ENCODE assay signal across 2 cellular contexts in genomic region chr1:199839608-199840007, GRCh38.
A peak's percentile ranks its signal among the peaks of the same experiment; 100 is the strongest.
DNase-seq lines count a peak whose midpoint lies in the region; ATAC-seq, FAIRE-seq and TF ChIP-seq lines count a peak whose summit lies in the region.
"Not testable (repeated sequence)": the region's sequence is repeated elsewhere in the genome, so short reads cannot be mapped to it uniquely, and the experiment has no call there.

No MANE protein-coding gene starts in this region.

- not testable (repeated sequence) for H3K36me3 ChIP-seq in HEK293 (ENCODE audit: control insufficient read depth in 2 of 2, insufficient read depth in 1 of 2, low read length in 2 of 2)

- not testable (repeated sequence) for H3K27ac ChIP-seq in A549; HEK293 (ENCODE audit: extremely low read depth, low read depth, low read length)

- POLR2A ChIA-PET in A549 (lab: Yijun Ruan, JAX); HEK293 (lab: Yijun Ruan, JAX): not testable (repeated sequence)

- DNase-seq in A549 (ENCODE audit: low read depth in 1 of 2, low spot score in 1 of 2): not testable (repeated sequence)

- not testable (repeated sequence) for TF ChIP-seq CTCF in A549 (IDR thresholded peaks at IDR 0.05); HEK293 (tag by site-specific recombination; IDR thresholded peaks at IDR 0.05)

- not testable (repeated sequence) for TF ChIP-seq EP300 in A549 (IDR thresholded peaks at IDR 0.05)

- WGBS in A549 (ENCODE audit: missing lambda C conversion rate): 97% methylated on average over 8 of the region's 8 CpGs

- not testable (repeated sequence) for FAIRE-seq in A549 (lab: Jason Lieb, UNC)

- not testable (repeated sequence) for TF ChIP-seq RAD21 in A549 (conservative IDR thresholded peaks at IDR 0.05 in 1 of 2, IDR thresholded peaks at IDR 0.05 in 1 of 2)

- not testable (repeated sequence) for H3K4me2 ChIP-seq in A549

- ATAC-seq in A549: not testable (repeated sequence)

- CTCF ChIA-PET in A549 (lab: Yijun Ruan, JAX): interaction anchor here (0.7 kb wide), 1 partner anchor 140 kb away, joined by 4 read pairs; no protein-coding TSS in a partner anchor
- CTCF ChIA-PET in HEK293 (lab: Yijun Ruan, JAX): not testable (repeated sequence)

- not testable (repeated sequence) for TF ChIP-seq POLR2A in A549 (IDR thresholded peaks at IDR 0.05; ENCODE audit: low read length)

- not testable (repeated sequence) for H3K9me3 ChIP-seq in A549; HEK293 (ENCODE audit: control insufficient read depth, insufficient read depth, low read depth, low read length)

- not testable (repeated sequence) for H3K4me3 ChIP-seq in A549; HEK293 (ENCODE audit: low read depth, low read length)

- peaks cover 12% of the 10 kb centered on the region; the same call in 2 of the 3 replicates for H3K4me1 ChIP-seq in A549
- not testable (repeated sequence) for H3K4me1 ChIP-seq in HEK293 (ENCODE audit: control insufficient read depth, insufficient read depth, low read length)

TF ChIP-seq in A549, 52 proteins besides CTCF, POLR2A, EP300 and RAD21:
- peak; percentile 90 for TF ChIP-seq ZC3H11A (IDR thresholded peaks at IDR 0.05)

TF ChIP-seq in HEK293, 187 proteins besides CTCF, POLR2A, EP300 and RAD21 (continues in another document):
- TF ChIP-seq ZNF404 (tag by site-specific recombination; IDR thresholded peaks at IDR 0.05) (0 out of 2 replicates have a peak, but pooled peaks have one; percentile 31), REST (tag by site-specific recombination; IDR thresholded peaks at IDR 0.05) (peak; percentile 63), ZNF518A (tag by site-specific recombination; conservative IDR thresholded peaks at IDR 0.05; ENCODE audit: low read depth) (peak; percentile 91), ZNF629 (tag by site-specific recombination; IDR thresholded peaks at IDR 0.05) (peak; percentile 33; the same call in 1 of the 2 replicates), ZNF654 (tag by site-specific recombination; IDR thresholded peaks at IDR 0.05; ENCODE audit: low read depth) (peak; percentile 23; the same call in 1 of the 2 replicates), ZNF266 (tag by site-specific recombination; IDR thresholded peaks at IDR 0.05; ENCODE audit: low read depth) (peak; percentile 48; the same call in 1 of the 2 replicates), ZBTB8A (tag by site-specific recombination; IDR thresholded peaks at IDR 0.05) (peak; percentile 67), ZNF354C (tag by site-specific recombination; IDR thresholded peaks at IDR 0.05; ENCODE audit: borderline replicate concordance, low read depth) (0 out of 2 replicates have a peak, but pooled peaks have one; percentile 6), ZNF140 (tag by site-specific recombination; IDR thresholded peaks at IDR 0.05) (peak; percentile 78; the same call in 1 of the 2 replicates), ZNF510 (tag by site-specific recombination; IDR thresholded peaks at IDR 0.05; ENCODE audit: insufficient replicate concordance) (peak; percentile 64), ZNF433 (tag by site-specific recombination; IDR thresholded peaks at IDR 0.05; ENCODE audit: low read depth) (peak; percentile 79), GFI1B (tag by site-specific recombination; IDR thresholded peaks at IDR 0.05) (0 out of 2 replicates have a peak, but pooled peaks have one; percentile 22), ZNF623 (tag by site-specific recombination; IDR thresholded peaks at IDR 0.05) (peak; percentile 68), ZNF292 (tag by site-specific recombination; IDR thresholded peaks at IDR 0.05; ENCODE audit: borderline replicate concordance, low read depth) (peak; percentile 30; the same call in 1 of the 2 replicates), ZBTB11 (tag by site-specific recombination; conservative IDR thresholded peaks at IDR 0.05; ENCODE audit: low read depth) (peak; percentile 71), ZFP3 (tag by site-specific recombination; IDR thresholded peaks at IDR 0.05; ENCODE audit: low read depth) (0 out of 2 replicates have a peak, but pooled peaks have one; percentile 24), ZNF426 (tag by site-specific recombination; IDR thresholded peaks at IDR 0.05) (peak; percentile 84), ZNF555 (tag by site-specific recombination; conservative IDR thresholded peaks at IDR 0.05) (peak; percentile 83)
